ENCODE assay signal across 18 cellular contexts in genomic region chr1:210235363-210236053, GRCh38. TPM values are rescaled to one million over a fixed set of nuclear protein-coding genes. Genes with fewer than 3 reads are reported as not detected.
"Had no signal": no experiment of that assay in that cellular context is flagged by ENCODE, and none has a peak within 500 bp of the region (broad histone marks: within the 10 kb centered on the region; RNA-seq: fewer than 3 reads in every experiment).

No MANE protein-coding gene starts in this region.

- H3K36me3 ChIP-seq: brain microvascular endothelial cell had no signal

- H3K27me3 ChIP-seq: brain microvascular endothelial cell had no signal

- H3K4me3 ChIP-seq: psoas muscle had no signal

- H3K27ac Mint-ChIP-seq: activated naive CD4-positive, alpha-beta T cell treated with anti-CD3 and anti-CD28 coated beads, Interleukin-2, amount 50 U/mL, for 72 hours; T-helper 17 cell had no signal

- ATAC-seq: activated naive CD4-positive, alpha-beta T cell treated with anti-CD3 and anti-CD28 coated beads, Interleukin-2, amount 50 U/mL, for 72 hours; esophagus mucosa; left lobe of liver; psoas muscle; sciatic nerve; stimulated activated naive CD8-positive, alpha-beta T cell treated with anti-CD3 and anti-CD28 coated beads, Interleukin-15, Interleukin-2, amounts not matched to agents 100 U/mL and 50 U/mL, for 24 hours; T-helper 17 cell had no signal

- H3K36me3 Mint-ChIP-seq: activated naive CD4-positive, alpha-beta T cell treated with anti-CD3 and anti-CD28 coated beads, Interleukin-2, amount 50 U/mL, for 72 hours had no signal

- H3K9me3 Mint-ChIP-seq: activated naive CD4-positive, alpha-beta T cell treated with anti-CD3 and anti-CD28 coated beads, Interleukin-2, amount 50 U/mL, for 72 hours had no signal

- H3K9me3 ChIP-seq: psoas muscle had no signal

- H3K27ac ChIP-seq: brain microvascular endothelial cell, psoas muscle had no signal

- DNase-seq: activated CD4-positive, alpha-beta T cell treated with anti-CD3 and anti-CD28 coated beads, Interleukin-2, amount 50 U/mL, for 1 hour; activated CD4-positive, CD25-positive, alpha-beta regulatory T cell; activated effector memory CD4-positive, alpha-beta T cell treated with anti-CD3 and anti-CD28 coated beads, Interleukin-2, amount 50 U/mL, for 16 hours; amniotic stem cell; brain microvascular endothelial cell; dermis blood vessel endothelial cell; head of caudate nucleus; mesendoderm; nucleus accumbens; psoas muscle; SIG-M5; stimulated activated CD4-positive, alpha-beta T cell treated with anti-CD3 and anti-CD28 coated beads, Interleukin-2, amount 100 ng/mL, for 48 hours; stimulated activated naive CD8-positive, alpha-beta T cell treated with anti-CD3 and anti-CD28 coated beads, Interleukin-15, Interleukin-2, amounts not matched to agents 100 U/mL and 50 U/mL, for 24 hours; T-helper 17 cell had no signal

RNA-seq across cellular contexts. Expression of gene SERTAD4, which starts 2.9 kb away (rescaled TPM):
- total RNA-seq: activated naive CD4-positive, alpha-beta T cell treated with anti-CD3 and anti-CD28 coated beads, Interleukin-2, amount 50 U/mL, for 72 hours; left lobe of liver; T-helper 17 cell had no signal
